Comparison of ENCODE assay signal across 11 cellular contexts in genomic region chr9:128901822-128902221, GRCh38. TPM values are rescaled to one million over a fixed set of nuclear protein-coding genes. Genes with fewer than 3 reads are reported as not detected.
DNase-seq lines count a peak whose midpoint lies in the region; ATAC-seq and TF ChIP-seq lines count a peak whose summit lies in the region.
"Had no signal": no experiment of that assay in that cellular context is flagged by ENCODE, and none has a peak within 500 bp of the region (broad histone marks: within the 10 kb centered on the region; RNA-seq: fewer than 3 reads in every experiment).

No MANE protein-coding gene starts in this region.

- H3K4me1 ChIP-seq in PC-3 (ENCODE audit: insufficient read depth, low read length) (peaks cover 34% of the 10 kb centered on the region), esophagus squamous epithelium (peaks cover 60 to 89% (median 61%) of the 10 kb centered on the region in 3 donors), thyroid gland (peaks cover 0 to 30% of the 10 kb centered on the region in 2 donors)

- no peaks in the 10 kb centered on the region for H4K20me1 ChIP-seq in PC-3 (ENCODE audit: low read length)

- H3K4me3 Mint-ChIP-seq in activated CD4-positive, alpha-beta T cell treated with anti-CD3 and anti-CD28 coated beads, Interleukin-2, amount 10 ng/mL, durations not matched to agents 7 days and 5 days, result peak overlapping the region; percentile 74

- no peaks in the 10 kb centered on the region for H3K9me3 ChIP-seq in PC-3 (ENCODE audit: low read length)
- no peaks in the 10 kb centered on the region for H3K9me3 ChIP-seq in esophagus squamous epithelium
- no peaks in the 10 kb centered on the region for H3K9me3 ChIP-seq in thyroid gland
- H3K9me3 ChIP-seq in MG63, result no peaks in the 10 kb centered on the region

- 80% methylated on average over 1 of the region's 5 CpGs; no CpG with 5 or more reads in 1 of the 2 donors for WGBS in esophagus squamous epithelium, 2 donors
- WGBS in thyroid gland, 2 donors, result 93 to 94% methylated on average over 3 to 5 of the region's 5 CpGs

- no peaks in the 10 kb centered on the region for H3F3A ChIP-seq in PC-3 (ENCODE audit: low read length, unreplicated experiment)

- H3K4me1 Mint-ChIP-seq in activated CD4-positive, alpha-beta T cell treated with anti-CD3 and anti-CD28 coated beads, Interleukin-2, amount 10 ng/mL, durations not matched to agents 7 days and 5 days, result peaks cover 87% of the 10 kb centered on the region

- H3K9me3 Mint-ChIP-seq in activated CD4-positive, alpha-beta T cell treated with anti-CD3 and anti-CD28 coated beads, Interleukin-2, amount 10 ng/mL, durations not matched to agents 7 days and 5 days, result no peaks in the 10 kb centered on the region

- no peaks in the 10 kb centered on the region for H3K27me3 Mint-ChIP-seq in activated CD4-positive, alpha-beta T cell treated with anti-CD3 and anti-CD28 coated beads, Interleukin-2, amount 10 ng/mL, durations not matched to agents 7 days and 5 days

- DNase-seq in activated CD4-positive, alpha-beta T cell treated with anti-CD3 and anti-CD28 coated beads, Interleukin-2, amount 10 ng/mL, durations not matched to agents 7 days and 5 days, result no peak
- no peak for DNase-seq in activated CD4-positive, alpha-beta T cell treated with anti-CD3 and anti-CD28 coated beads for 4 hours
- DNase-seq in PC-3 (no peak), esophagus squamous epithelium (lab: John Stamatoyannopoulos, UW) (no peak), thyroid gland (no peak), MG63 (no peak), T1000 (lab: John Stamatoyannopoulos, UW) (no peak)
- no peak for DNase-seq in stimulated activated CD4-positive, alpha-beta T cell treated with anti-CD3 and anti-CD28 coated beads, Interleukin-1b, Interleukin-23, amount 100 ng/mL, for 48 hours
- DNase-seq: foreskin melanocyte, HCEC 1CT had no signal

- no peak overlapping the region for H3K9ac ChIP-seq in PC-3 (ENCODE audit: low read length)

- H3K4me2 ChIP-seq in PC-3 (ENCODE audit: low read length), result 0 out of 2 replicates have a peak overlapping the region, but pooled peaks have one; percentile 12

- peak overlapping the region; percentile 97 for H3K27ac Mint-ChIP-seq in activated CD4-positive, alpha-beta T cell treated with anti-CD3 and anti-CD28 coated beads, Interleukin-2, amount 10 ng/mL, durations not matched to agents 7 days and 5 days

- peaks cover 23% of the 10 kb centered on the region; the same call in 1 of the 2 replicates for H3K79me2 ChIP-seq in PC-3 (ENCODE audit: low read length)

- intact Hi-C loops in PC-3 (cut with micrococcal nuclease) (no loop called here), esophagus squamous epithelium (cut with DNase I) (no loop called here), thyroid gland (cut with DNase I) (no loop called here)

- BruUV-seq in PC-3 (replicated peaks; lab: Mats Ljungman, UMichigan), result no TSS peak

- no peak for ATAC-seq in PC-3

- POLR2A ChIA-PET in activated CD4-positive, alpha-beta T cell treated with anti-CD3 and anti-CD28 coated beads, Interleukin-2, amount 10 ng/mL, durations not matched to agents 7 days and 5 days (lab: Charles Lee), result interaction anchor here (0.6 kb wide), 2 partner anchors 16 to 20 kb away, joined by 3 to 6 read pairs; partner anchors contain the start of genes KYAT1 and LRRC8A
- POLR2A ChIA-PET in PC-3 (lab: Charles Lee; ENCODE audit: unreplicated experiment), result interaction anchor here (0.7 kb wide), 1 partner anchor 11 kb away, joined by 4 read pairs; no protein-coding TSS in a partner anchor

- H3K27ac ChIP-seq in PC-3 (ENCODE audit: low read length) (peak overlapping the region; percentile 69), esophagus squamous epithelium (peak overlapping the region; percentile 91 to 100 (median 97)), thyroid gland (peak overlapping the region; percentile 29 to 71 (median 39))

- H3K4me3 ChIP-seq in PC-3 (ENCODE audit: low read length) (no peak overlapping the region), esophagus squamous epithelium (no peak overlapping the region), thyroid gland (replicated peaks in 1 of 3) (no peak overlapping the region), MG63 (no peak overlapping the region)

- H3K36me3 Mint-ChIP-seq in activated CD4-positive, alpha-beta T cell treated with anti-CD3 and anti-CD28 coated beads, Interleukin-2, amount 10 ng/mL, durations not matched to agents 7 days and 5 days (ENCODE audit: low read depth), result peaks cover 40% of the 10 kb centered on the region

- H3K27me3 ChIP-seq in PC-3 (ENCODE audit: low read length) (no peaks in the 10 kb centered on the region), esophagus squamous epithelium (no peaks in the 10 kb centered on the region), thyroid gland (no peaks in the 10 kb centered on the region), MG63 (no peaks in the 10 kb centered on the region)

- CTCF ChIA-PET in activated CD4-positive, alpha-beta T cell treated with anti-CD3 and anti-CD28 coated beads, Interleukin-2, amount 10 ng/mL, durations not matched to agents 7 days and 5 days (lab: Charles Lee), result interaction anchor here (0.7 to 0.8 kb wide), 2 partner anchors 22 to 166 kb away, joined by 3 to 4 read pairs; no protein-coding TSS in a partner anchor
- CTCF ChIA-PET in PC-3 (lab: Charles Lee), result no interaction called here

- H2AFZ ChIP-seq in PC-3 (ENCODE audit: low read length), result no peak overlapping the region

- H3K36me3 ChIP-seq in PC-3 (ENCODE audit: low read depth, low read length) (peaks cover 7% of the 10 kb centered on the region), esophagus squamous epithelium (peaks cover 0 to 49% (median under 1%) of the 10 kb centered on the region in 3 donors), thyroid gland (peaks cover 2 to 8% of the 10 kb centered on the region in 2 donors), MG63 (peaks cover 6% of the 10 kb centered on the region)

- no peak for TF ChIP-seq POLR2A in esophagus squamous epithelium (IDR thresholded peaks at IDR 0.05)
- no peak for TF ChIP-seq POLR2A in thyroid gland (IDR thresholded peaks at IDR 0.05)

- TF ChIP-seq CTCF in PC-3 (conservative IDR thresholded peaks at IDR 0.05; ENCODE audit: low read depth, low read length) (no peak), esophagus squamous epithelium (IDR thresholded peaks at IDR 0.05) (no peak), thyroid gland (IDR thresholded peaks at IDR 0.05) (no peak)

- no peaks in the 10 kb centered on the region for H3K9me2 ChIP-seq in PC-3 (replicated peaks; ENCODE audit: low read length)

RNA-seq across cellular contexts. Expression of gene PHYHD1, which starts 19.0 kb away (rescaled TPM):
- total RNA-seq in activated CD4-positive, alpha-beta T cell treated with anti-CD3 and anti-CD28 coated beads, Interleukin-2, amount 10 ng/mL, durations not matched to agents 7 days and 5 days, result 1 to 10 TPM; 1.2 to 2.2 TPM
- 1.6 TPM in 1 of 2 replicates, not detected in the other for total RNA-seq in PC-3 (2014; rRNA removed)
- total RNA-seq in esophagus squamous epithelium, result 10 to 100 TPM in 3 of 4 donors, 1 to 10 TPM in 1; 3.7 to 34.0 (median 23.0) TPM
- 10 to 100 TPM; 10.1 to 65.3 (median 39.4) TPM for total RNA-seq in thyroid gland
- total RNA-seq in MG63 (2014; rRNA removed; shearing (Covaris generic); ENCODE audit: low replicate concordance), result not detected in 2 replicates
- total RNA-seq: HT-29 had no signal

RNA-seq across cellular contexts. Expression of gene LRRC8A, which starts 19.9 kb away (rescaled TPM):
- 10 to 100 TPM; 42.4 to 48.0 TPM for total RNA-seq in activated CD4-positive, alpha-beta T cell treated with anti-CD3 and anti-CD28 coated beads, Interleukin-2, amount 10 ng/mL, durations not matched to agents 7 days and 5 days
- 58.9 and 65.5 TPM in 2 replicates for total RNA-seq in PC-3 (2014; rRNA removed)
- 100 to 1,000 TPM in 3 of 4 donors, 10 to 100 TPM in 1; 70.0 to 153 (median 122) TPM for total RNA-seq in esophagus squamous epithelium
- 10 to 100 TPM; 56.3 to 65.6 (median 61.5) TPM for total RNA-seq in thyroid gland
- total RNA-seq in MG63 (2014; rRNA removed; shearing (Covaris generic); ENCODE audit: low replicate concordance), result 13.8 and 19.1 TPM in 2 replicates

RNA-seq across cellular contexts. Expression of gene KYAT1, which starts 20.1 kb away (rescaled TPM):
- 10 to 100 TPM; 15.2 to 17.7 TPM for total RNA-seq in activated CD4-positive, alpha-beta T cell treated with anti-CD3 and anti-CD28 coated beads, Interleukin-2, amount 10 ng/mL, durations not matched to agents 7 days and 5 days
- total RNA-seq in PC-3 (2014; rRNA removed) (7.4 and 12.9 TPM in 2 replicates), esophagus squamous epithelium (1 to 10 TPM; 4.0 to 9.4 (median 5.7) TPM), thyroid gland (10 to 100 TPM in 3 of 4 donors, 1 to 10 TPM in 1; 5.8 to 12.6 (median 12.3) TPM)
- 9.6 and 17.8 TPM in 2 replicates for total RNA-seq in MG63 (2014; rRNA removed; shearing (Covaris generic); ENCODE audit: low replicate concordance)

RNA-seq across cellular contexts. Expression of gene DOLK, which starts 45.6 kb away (rescaled TPM):
- 1 to 10 TPM; 8.4 to 9.2 TPM for total RNA-seq in activated CD4-positive, alpha-beta T cell treated with anti-CD3 and anti-CD28 coated beads, Interleukin-2, amount 10 ng/mL, durations not matched to agents 7 days and 5 days
- total RNA-seq in PC-3 (2014; rRNA removed) (17.9 and 23.7 TPM in 2 replicates), esophagus squamous epithelium (10 to 100 TPM; 12.8 to 21.2 (median 16.2) TPM), thyroid gland (10 to 100 TPM; 21.1 to 25.2 (median 22.2) TPM)
- total RNA-seq in MG63 (2014; rRNA removed; shearing (Covaris generic); ENCODE audit: low replicate concordance), result 16.9 and 29.7 TPM in 2 replicates

RNA-seq across cellular contexts. Expression of gene NUP188, which starts 45.7 kb away (rescaled TPM):
- 10 to 100 TPM; 87.7 to 87.8 TPM for total RNA-seq in activated CD4-positive, alpha-beta T cell treated with anti-CD3 and anti-CD28 coated beads, Interleukin-2, amount 10 ng/mL, durations not matched to agents 7 days and 5 days
- total RNA-seq in PC-3 (2014; rRNA removed) (48.0 and 52.0 TPM in 2 replicates), esophagus squamous epithelium (10 to 100 TPM; 61.0 to 78.6 (median 67.1) TPM), thyroid gland (10 to 100 TPM; 27.1 to 78.2 (median 35.8) TPM)
- 14.5 and 22.4 TPM in 2 replicates for total RNA-seq in MG63 (2014; rRNA removed; shearing (Covaris generic); ENCODE audit: low replicate concordance)

Comparison
In these comparisons a context has a peak if more than half of its experiments do, and no peak if none do; other contexts are left out.
1. H3K27ac ChIP-seq: peak in every context shown above with its lines; median percentile 97 in esophagus squamous epithelium; 69 in PC-3; 39 in thyroid gland.